Comparison of ENCODE assay signal across 35 cellular contexts in genomic region chr6:165678429-165678828, GRCh38. TPM values are rescaled to one million over a fixed set of nuclear protein-coding genes. Genes with fewer than 3 reads are reported as not detected.
"Had no signal": no experiment of that assay in that cellular context is flagged by ENCODE, and none has a peak within 500 bp of the region (broad histone marks: within the 10 kb centered on the region; RNA-seq: fewer than 3 reads in every experiment).

No MANE protein-coding gene starts in this region.

- H3K27me3 ChIP-seq: ascending aorta, cardiac muscle cell, Peyer's patch had no signal

- H3K36me3 Mint-ChIP-seq: activated CD4-positive, alpha-beta memory T cell treated with anti-CD3 and anti-CD28 coated beads for 36 hours; activated naive CD4-positive, alpha-beta T cell treated with anti-CD3 and anti-CD28 coated beads, Interleukin-2, amount 50 U/mL, for 24 hours; activated naive CD8-positive, alpha-beta T cell treated with anti-CD3 and anti-CD28 coated beads, Interleukin-2, amount 10 ng/mL, durations not matched to agents 7 days and 5 days had no signal

- H3K27ac Mint-ChIP-seq: activated B cell treated with CpG ODN at 0.5 μM for 24 hours; activated CD4-positive, alpha-beta memory T cell treated with anti-CD3 and anti-CD28 coated beads for 36 hours; activated naive CD4-positive, alpha-beta T cell treated with anti-CD3 and anti-CD28 coated beads, Interleukin-2, amount 50 U/mL, for 24 hours; activated naive CD8-positive, alpha-beta T cell treated with anti-CD3 and anti-CD28 coated beads, Interleukin-2, amount 10 ng/mL, durations not matched to agents 7 days and 5 days; activated T-helper 2 cell treated with anti-CD3 and anti-CD28 coated beads, Interferon-gamma antibody, Interleukin-2, Interleukin-4, amounts not matched to agents 10 μg/mL and 5 μg/mL and 100 μg/mL, durations not matched to agents 14 hours and 24 hours and 36 hours had no signal

- H3K4me3 Mint-ChIP-seq: activated B cell treated with CpG ODN at 0.5 μM for 24 hours; activated CD4-positive, alpha-beta memory T cell treated with anti-CD3 and anti-CD28 coated beads for 36 hours; activated naive CD4-positive, alpha-beta T cell treated with anti-CD3 and anti-CD28 coated beads, Interleukin-2, amount 50 U/mL, for 24 hours; activated naive CD8-positive, alpha-beta T cell treated with anti-CD3 and anti-CD28 coated beads, Interleukin-2, amount 10 ng/mL, durations not matched to agents 7 days and 5 days; central memory CD8-positive, alpha-beta T cell had no signal

- H3K27ac ChIP-seq: ascending aorta, cardiac muscle cell, Peyer's patch, VCaP had no signal

- H3K4me1 Mint-ChIP-seq: activated B cell treated with CpG ODN at 0.5 μM for 24 hours; activated naive CD4-positive, alpha-beta T cell treated with anti-CD3 and anti-CD28 coated beads, Interleukin-2, amount 50 U/mL, for 24 hours; activated naive CD8-positive, alpha-beta T cell treated with anti-CD3 and anti-CD28 coated beads, Interleukin-2, amount 10 ng/mL, durations not matched to agents 7 days and 5 days; central memory CD8-positive, alpha-beta T cell had no signal

- H3K4me3 ChIP-seq: ascending aorta, cardiac muscle cell, Peyer's patch had no signal

- H3K9me3 ChIP-seq: ascending aorta, Peyer's patch had no signal

- DNase-seq: activated B cell treated with CpG ODN at 0.5 μM for 24 hours; activated CD4-positive, alpha-beta memory T cell treated with anti-CD3 and anti-CD28 coated beads for 36 hours; activated CD4-positive, alpha-beta T cell treated with anti-CD3 and anti-CD28 coated beads for 4 hours; activated CD4-positive, alpha-beta T cell treated with anti-CD3 and anti-CD28 coated beads, Interleukin-2, amount 50 U/mL, for 1 hour; activated CD4-positive, CD25-positive, alpha-beta regulatory T cell treated with anti-CD3 and anti-CD28 coated beads, Interleukin-2, amount 50 U/mL, for 72 hours; activated CD8-positive, alpha-beta memory T cell treated with anti-CD3 and anti-CD28 coated beads, Interleukin-2, amount 50 U/mL, for 4 hours; activated gamma-delta T cell; activated naive CD4-positive, alpha-beta T cell treated with Interleukin-2 at 50 U/mL for 16 hours; activated naive CD8-positive, alpha-beta T cell treated with anti-CD3 and anti-CD28 coated beads, Interleukin-2, amount 10 ng/mL, durations not matched to agents 7 days and 5 days; activated T-cell treated with anti-CD3 and anti-CD28 coated beads for 4 hours; activated T-cell treated with anti-CD3 and anti-CD28 coated beads, Interleukin-2, amount 50 U/mL, for 48 hours; amygdala; NCI-H1105; NCI-H1436 treated with DMSO at 0.1 percent for 48 hours; NCI-H1694 treated with DMSO at 0.1 percent for 48 hours; NCI-H2029; NCI-H2107; NCI-H2171; NCI-H510A; NCI-H526; NCI-H748 treated with DMSO at 0.1 percent for 48 hours; NK-92 treated with Interleukin-12 subunit alpha and Interleukin-12 subunit beta, amount 100 ng/mL, for 24 hours; PC-3; Peyer's patch; RPMI8226; SW 1271; T-helper 1 cell; T-helper 2 cell; T-helper 9 cell had no signal

- H3K4me1 ChIP-seq: ascending aorta, Peyer's patch had no signal

- H3K9me3 Mint-ChIP-seq: activated B cell treated with CpG ODN at 0.5 μM for 24 hours; activated naive CD4-positive, alpha-beta T cell treated with anti-CD3 and anti-CD28 coated beads, Interleukin-2, amount 50 U/mL, for 24 hours; activated T-helper 2 cell treated with anti-CD3 and anti-CD28 coated beads, Interferon-gamma antibody, Interleukin-2, Interleukin-4, amounts not matched to agents 10 μg/mL and 5 μg/mL and 100 μg/mL, durations not matched to agents 14 hours and 24 hours and 36 hours had no signal

- H3K36me3 ChIP-seq: ascending aorta, cardiac muscle cell, Peyer's patch had no signal

- H3K27me3 Mint-ChIP-seq: activated B cell treated with CpG ODN at 0.5 μM for 24 hours; activated naive CD8-positive, alpha-beta T cell treated with anti-CD3 and anti-CD28 coated beads, Interleukin-2, amount 10 ng/mL, durations not matched to agents 7 days and 5 days; central memory CD8-positive, alpha-beta T cell had no signal

RNA-seq across cellular contexts. Expression of gene PDE10A, which starts 15.4 kb away (rescaled TPM):
- total RNA-seq: activated B cell treated with CpG ODN at 0.5 μM for 24 hours; activated CD4-positive, alpha-beta memory T cell treated with anti-CD3 and anti-CD28 coated beads for 36 hours; activated naive CD8-positive, alpha-beta T cell treated with anti-CD3 and anti-CD28 coated beads, Interleukin-2, amount 10 ng/mL, durations not matched to agents 7 days and 5 days; activated T-helper 2 cell treated with anti-CD3 and anti-CD28 coated beads, Interferon-gamma antibody, Interleukin-2, Interleukin-4, amounts not matched to agents 10 μg/mL and 5 μg/mL and 100 μg/mL, durations not matched to agents 14 hours and 24 hours and 36 hours had no signal
